ENCODE assay signal across 1 cellular context in the genomic region with DNA sequence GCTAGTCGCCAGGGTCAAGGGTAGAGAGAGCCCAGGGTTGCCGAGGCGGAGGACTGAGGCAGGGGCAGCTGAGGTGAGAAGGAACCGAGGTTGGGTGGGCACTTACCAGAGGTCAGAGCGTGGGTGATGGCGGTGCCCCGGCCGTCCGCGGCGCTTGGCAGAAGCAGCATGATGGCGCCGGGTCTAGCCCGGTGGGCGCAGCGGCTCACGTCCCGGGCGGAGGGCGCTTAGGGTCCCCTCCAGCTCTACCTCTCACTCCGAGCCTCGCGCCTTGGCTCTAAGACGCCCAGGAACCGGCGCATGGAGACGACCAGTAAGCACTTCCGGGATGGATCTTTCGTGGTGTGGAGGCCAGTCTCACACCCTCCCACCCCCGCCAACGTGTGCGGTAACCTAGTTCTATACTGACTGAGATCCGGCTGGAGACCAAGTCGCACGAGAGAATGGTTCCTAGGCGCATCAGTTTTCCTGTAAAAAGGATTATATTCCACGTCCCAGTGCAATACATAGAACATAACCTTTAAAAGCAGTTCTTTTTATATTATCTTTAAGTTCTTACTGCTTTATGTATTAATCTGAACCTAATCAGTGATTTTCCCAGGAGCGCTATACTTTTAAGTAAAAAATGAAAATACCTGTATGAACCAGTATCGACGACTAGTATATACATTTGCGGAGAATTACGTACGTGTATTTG.
TF ChIP-seq lines count a peak whose summit lies in the region.

A gene with protein sequence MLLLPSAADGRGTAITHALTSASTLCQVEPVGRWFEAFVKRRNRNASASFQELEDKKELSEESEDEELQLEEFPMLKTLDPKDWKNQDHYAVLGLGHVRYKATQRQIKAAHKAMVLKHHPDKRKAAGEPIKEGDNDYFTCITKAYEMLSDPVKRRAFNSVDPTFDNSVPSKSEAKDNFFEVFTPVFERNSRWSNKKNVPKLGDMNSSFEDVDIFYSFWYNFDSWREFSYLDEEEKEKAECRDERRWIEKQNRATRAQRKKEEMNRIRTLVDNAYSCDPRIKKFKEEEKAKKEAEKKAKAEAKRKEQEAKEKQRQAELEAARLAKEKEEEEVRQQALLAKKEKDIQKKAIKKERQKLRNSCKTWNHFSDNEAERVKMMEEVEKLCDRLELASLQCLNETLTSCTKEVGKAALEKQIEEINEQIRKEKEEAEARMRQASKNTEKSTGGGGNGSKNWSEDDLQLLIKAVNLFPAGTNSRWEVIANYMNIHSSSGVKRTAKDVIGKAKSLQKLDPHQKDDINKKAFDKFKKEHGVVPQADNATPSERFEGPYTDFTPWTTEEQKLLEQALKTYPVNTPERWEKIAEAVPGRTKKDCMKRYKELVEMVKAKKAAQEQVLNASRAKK (minus strand): TSS at position 315 of the 697 bp plus-strand sequence. CDS start 145 bp downstream, at position 170.

TF ChIP-seq in HEK293, 187 proteins besides CTCF, POLR2A, EP300 and RAD21 (continued from another document and continues in another):
- TF ChIP-seq, protein P1, sequence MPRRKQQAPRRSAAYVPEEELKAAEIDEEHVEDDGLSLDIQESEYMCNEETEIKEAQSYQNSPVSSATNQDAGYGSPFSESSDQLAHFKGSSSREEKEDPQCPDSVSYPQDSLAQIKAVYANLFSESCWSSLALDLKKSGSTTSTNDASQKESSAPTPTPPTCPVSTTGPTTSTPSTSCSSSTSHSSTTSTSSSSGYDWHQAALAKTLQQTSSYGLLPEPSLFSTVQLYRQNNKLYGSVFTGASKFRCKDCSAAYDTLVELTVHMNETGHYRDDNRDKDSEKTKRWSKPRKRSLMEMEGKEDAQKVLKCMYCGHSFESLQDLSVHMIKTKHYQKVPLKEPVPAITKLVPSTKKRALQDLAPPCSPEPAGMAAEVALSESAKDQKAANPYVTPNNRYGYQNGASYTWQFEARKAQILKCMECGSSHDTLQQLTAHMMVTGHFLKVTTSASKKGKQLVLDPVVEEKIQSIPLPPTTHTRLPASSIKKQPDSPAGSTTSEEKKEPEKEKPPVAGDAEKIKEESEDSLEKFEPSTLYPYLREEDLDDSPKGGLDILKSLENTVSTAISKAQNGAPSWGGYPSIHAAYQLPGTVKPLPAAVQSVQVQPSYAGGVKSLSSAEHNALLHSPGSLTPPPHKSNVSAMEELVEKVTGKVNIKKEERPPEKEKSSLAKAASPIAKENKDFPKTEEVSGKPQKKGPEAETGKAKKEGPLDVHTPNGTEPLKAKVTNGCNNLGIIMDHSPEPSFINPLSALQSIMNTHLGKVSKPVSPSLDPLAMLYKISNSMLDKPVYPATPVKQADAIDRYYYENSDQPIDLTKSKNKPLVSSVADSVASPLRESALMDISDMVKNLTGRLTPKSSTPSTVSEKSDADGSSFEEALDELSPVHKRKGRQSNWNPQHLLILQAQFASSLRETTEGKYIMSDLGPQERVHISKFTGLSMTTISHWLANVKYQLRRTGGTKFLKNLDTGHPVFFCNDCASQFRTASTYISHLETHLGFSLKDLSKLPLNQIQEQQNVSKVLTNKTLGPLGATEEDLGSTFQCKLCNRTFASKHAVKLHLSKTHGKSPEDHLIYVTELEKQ (tag by site-specific recombination; IDR thresholded peaks at IDR 0.05; ENCODE audit: borderline replicate concordance), result no peak
- TF ChIP-seq ZNF670 (tag by site-specific recombination; IDR thresholded peaks at IDR 0.05; ENCODE audit: low read depth) (no peak), ZNF274 (IDR thresholded peaks at IDR 0.05; ENCODE audit: low read length) (no peak), ZNF274 (tag by site-specific recombination; IDR thresholded peaks at IDR 0.05; ENCODE audit: borderline replicate concordance) (no peak), ZNF624 (tag by site-specific recombination; IDR thresholded peaks at IDR 0.05) (no peak), ZNF433 (tag by site-specific recombination; IDR thresholded peaks at IDR 0.05; ENCODE audit: low read depth) (no peak), ZNF140 (tag by site-specific recombination; IDR thresholded peaks at IDR 0.05) (no peak), TCF7L2 (IDR thresholded peaks at IDR 0.05; ENCODE audit: borderline replicate concordance, low read depth, low read length) (no peak), ZNF37A (tag by site-specific recombination; IDR thresholded peaks at IDR 0.05) (no peak), ZNF214 (tag by site-specific recombination; IDR thresholded peaks at IDR 0.05; ENCODE audit: borderline replicate concordance) (no peak), ZNF658 (tag by site-specific recombination; IDR thresholded peaks at IDR 0.05) (no peak), ZNF610 (tag by site-specific recombination; IDR thresholded peaks at IDR 0.05; ENCODE audit: borderline replicate concordance) (no peak), ZFP69B (tag by site-specific recombination; IDR thresholded peaks at IDR 0.05) (peak; percentile 63; the same call in 1 of the 2 replicates), ZNF366 (tag by site-specific recombination; conservative IDR thresholded peaks at IDR 0.05) (0 out of 2 replicates have a peak, but pooled peaks have one; percentile 24), ZNF585B (tag by site-specific recombination; IDR thresholded peaks at IDR 0.05) (no peak), YY2 (tag by site-specific recombination; IDR thresholded peaks at IDR 0.05) (peak; percentile 76), ZBTB20 (tag by site-specific recombination; IDR thresholded peaks at IDR 0.05) (peak; percentile 93), ZNF202 (tag by site-specific recombination; IDR thresholded peaks at IDR 0.05; ENCODE audit: borderline replicate concordance) (no peak), REPIN1 (tag by site-specific recombination; IDR thresholded peaks at IDR 0.05; ENCODE audit: low read depth) (0 out of 2 replicates have a peak, but pooled peaks have one; percentile 42), ZNF785 (tag by site-specific recombination; IDR thresholded peaks at IDR 0.05) (no peak), SCRT2 (tag by site-specific recombination; IDR thresholded peaks at IDR 0.05) (peak; percentile 52), ZNF335 (tag by site-specific recombination; conservative IDR thresholded peaks at IDR 0.05) (peak; percentile 76), ZEB2 (tag by site-specific recombination; IDR thresholded peaks at IDR 0.05) (peak; percentile 67), GLIS1 (tag by site-specific recombination; IDR thresholded peaks at IDR 0.05) (peak; percentile 91), KLF1 (tag by site-specific recombination; IDR thresholded peaks at IDR 0.05) (no peak), ZNF777 (tag by site-specific recombination; IDR thresholded peaks at IDR 0.05; ENCODE audit: borderline replicate concordance) (no peak)
- TF ChIP-seq, protein P2, sequence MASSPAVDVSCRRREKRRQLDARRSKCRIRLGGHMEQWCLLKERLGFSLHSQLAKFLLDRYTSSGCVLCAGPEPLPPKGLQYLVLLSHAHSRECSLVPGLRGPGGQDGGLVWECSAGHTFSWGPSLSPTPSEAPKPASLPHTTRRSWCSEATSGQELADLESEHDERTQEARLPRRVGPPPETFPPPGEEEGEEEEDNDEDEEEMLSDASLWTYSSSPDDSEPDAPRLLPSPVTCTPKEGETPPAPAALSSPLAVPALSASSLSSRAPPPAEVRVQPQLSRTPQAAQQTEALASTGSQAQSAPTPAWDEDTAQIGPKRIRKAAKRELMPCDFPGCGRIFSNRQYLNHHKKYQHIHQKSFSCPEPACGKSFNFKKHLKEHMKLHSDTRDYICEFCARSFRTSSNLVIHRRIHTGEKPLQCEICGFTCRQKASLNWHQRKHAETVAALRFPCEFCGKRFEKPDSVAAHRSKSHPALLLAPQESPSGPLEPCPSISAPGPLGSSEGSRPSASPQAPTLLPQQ (tag by site-specific recombination; IDR thresholded peaks at IDR 0.05), result peak; percentile 83
- TF ChIP-seq, protein P3, sequence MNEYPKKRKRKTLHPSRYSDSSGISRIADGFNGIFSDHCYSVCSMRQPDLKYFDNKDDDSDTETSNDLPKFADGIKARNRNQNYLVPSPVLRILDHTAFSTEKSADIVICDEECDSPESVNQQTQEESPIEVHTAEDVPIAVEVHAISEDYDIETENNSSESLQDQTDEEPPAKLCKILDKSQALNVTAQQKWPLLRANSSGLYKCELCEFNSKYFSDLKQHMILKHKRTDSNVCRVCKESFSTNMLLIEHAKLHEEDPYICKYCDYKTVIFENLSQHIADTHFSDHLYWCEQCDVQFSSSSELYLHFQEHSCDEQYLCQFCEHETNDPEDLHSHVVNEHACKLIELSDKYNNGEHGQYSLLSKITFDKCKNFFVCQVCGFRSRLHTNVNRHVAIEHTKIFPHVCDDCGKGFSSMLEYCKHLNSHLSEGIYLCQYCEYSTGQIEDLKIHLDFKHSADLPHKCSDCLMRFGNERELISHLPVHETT (tag by site-specific recombination; IDR thresholded peaks at IDR 0.05), result peak; percentile 69
- TF ChIP-seq, protein P4, sequence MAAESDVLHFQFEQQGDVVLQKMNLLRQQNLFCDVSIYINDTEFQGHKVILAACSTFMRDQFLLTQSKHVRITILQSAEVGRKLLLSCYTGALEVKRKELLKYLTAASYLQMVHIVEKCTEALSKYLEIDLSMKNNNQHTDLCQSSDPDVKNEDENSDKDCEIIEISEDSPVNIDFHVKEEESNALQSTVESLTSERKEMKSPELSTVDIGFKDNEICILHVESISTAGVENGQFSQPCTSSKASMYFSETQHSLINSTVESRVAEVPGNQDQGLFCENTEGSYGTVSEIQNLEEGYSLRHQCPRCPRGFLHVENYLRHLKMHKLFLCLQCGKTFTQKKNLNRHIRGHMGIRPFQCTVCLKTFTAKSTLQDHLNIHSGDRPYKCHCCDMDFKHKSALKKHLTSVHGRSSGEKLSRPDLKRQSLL (tag by site-specific recombination; IDR thresholded peaks at IDR 0.05), result peak; percentile 95
- TF ChIP-seq, protein P5, sequence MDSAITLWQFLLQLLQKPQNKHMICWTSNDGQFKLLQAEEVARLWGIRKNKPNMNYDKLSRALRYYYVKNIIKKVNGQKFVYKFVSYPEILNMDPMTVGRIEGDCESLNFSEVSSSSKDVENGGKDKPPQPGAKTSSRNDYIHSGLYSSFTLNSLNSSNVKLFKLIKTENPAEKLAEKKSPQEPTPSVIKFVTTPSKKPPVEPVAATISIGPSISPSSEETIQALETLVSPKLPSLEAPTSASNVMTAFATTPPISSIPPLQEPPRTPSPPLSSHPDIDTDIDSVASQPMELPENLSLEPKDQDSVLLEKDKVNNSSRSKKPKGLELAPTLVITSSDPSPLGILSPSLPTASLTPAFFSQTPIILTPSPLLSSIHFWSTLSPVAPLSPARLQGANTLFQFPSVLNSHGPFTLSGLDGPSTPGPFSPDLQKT (IDR thresholded peaks at IDR 0.05; ENCODE audit: borderline replicate concordance, low read depth, low read length), result no peak; the same call in 1 of the 2 replicates
- TF ChIP-seq, protein P6, sequence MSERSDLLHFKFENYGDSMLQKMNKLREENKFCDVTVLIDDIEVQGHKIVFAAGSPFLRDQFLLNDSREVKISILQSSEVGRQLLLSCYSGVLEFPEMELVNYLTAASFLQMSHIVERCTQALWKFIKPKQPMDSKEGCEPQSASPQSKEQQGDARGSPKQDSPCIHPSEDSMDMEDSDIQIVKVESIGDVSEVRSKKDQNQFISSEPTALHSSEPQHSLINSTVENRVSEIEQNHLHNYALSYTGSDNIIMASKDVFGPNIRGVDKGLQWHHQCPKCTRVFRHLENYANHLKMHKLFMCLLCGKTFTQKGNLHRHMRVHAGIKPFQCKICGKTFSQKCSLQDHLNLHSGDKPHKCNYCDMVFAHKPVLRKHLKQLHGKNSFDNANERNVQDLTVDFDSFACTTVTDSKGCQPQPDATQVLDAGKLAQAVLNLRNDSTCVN (tag by site-specific recombination; optimal IDR thresholded peaks at IDR 0.05), result peak; percentile 35
- TF ChIP-seq, protein P7, sequence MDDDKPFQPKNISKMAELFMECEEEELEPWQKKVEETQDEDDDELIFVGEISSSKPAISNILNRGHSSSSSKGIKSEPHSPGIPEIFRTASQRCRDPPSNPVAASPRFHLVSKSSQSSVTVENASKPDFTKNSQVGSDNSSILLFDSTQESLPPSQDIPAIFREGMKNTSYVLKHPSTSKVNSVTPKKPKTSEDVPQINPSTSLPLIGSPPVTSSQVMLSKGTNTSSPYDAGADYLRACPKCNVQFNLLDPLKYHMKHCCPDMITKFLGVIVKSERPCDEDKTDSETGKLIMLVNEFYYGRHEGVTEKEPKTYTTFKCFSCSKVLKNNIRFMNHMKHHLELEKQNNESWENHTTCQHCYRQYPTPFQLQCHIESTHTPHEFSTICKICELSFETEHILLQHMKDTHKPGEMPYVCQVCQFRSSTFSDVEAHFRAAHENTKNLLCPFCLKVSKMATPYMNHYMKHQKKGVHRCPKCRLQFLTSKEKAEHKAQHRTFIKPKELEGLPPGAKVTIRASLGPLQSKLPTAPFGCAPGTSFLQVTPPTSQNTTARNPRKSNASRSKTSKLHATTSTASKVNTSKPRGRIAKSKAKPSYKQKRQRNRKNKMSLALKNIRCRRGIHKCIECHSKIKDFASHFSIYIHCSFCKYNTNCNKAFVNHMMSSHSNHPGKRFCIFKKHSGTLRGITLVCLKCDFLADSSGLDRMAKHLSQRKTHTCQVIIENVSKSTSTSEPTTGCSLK (tag by site-specific recombination; IDR thresholded peaks at IDR 0.05), result no peak
- TF ChIP-seq, protein P8, sequence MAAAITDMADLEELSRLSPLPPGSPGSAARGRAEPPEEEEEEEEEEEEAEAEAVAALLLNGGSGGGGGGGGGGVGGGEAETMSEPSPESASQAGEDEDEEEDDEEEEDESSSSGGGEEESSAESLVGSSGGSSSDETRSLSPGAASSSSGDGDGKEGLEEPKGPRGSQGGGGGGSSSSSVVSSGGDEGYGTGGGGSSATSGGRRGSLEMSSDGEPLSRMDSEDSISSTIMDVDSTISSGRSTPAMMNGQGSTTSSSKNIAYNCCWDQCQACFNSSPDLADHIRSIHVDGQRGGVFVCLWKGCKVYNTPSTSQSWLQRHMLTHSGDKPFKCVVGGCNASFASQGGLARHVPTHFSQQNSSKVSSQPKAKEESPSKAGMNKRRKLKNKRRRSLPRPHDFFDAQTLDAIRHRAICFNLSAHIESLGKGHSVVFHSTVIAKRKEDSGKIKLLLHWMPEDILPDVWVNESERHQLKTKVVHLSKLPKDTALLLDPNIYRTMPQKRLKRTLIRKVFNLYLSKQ (tag by site-specific recombination; IDR thresholded peaks at IDR 0.05; ENCODE audit: borderline replicate concordance), result no peak
- TF ChIP-seq, protein P9, sequence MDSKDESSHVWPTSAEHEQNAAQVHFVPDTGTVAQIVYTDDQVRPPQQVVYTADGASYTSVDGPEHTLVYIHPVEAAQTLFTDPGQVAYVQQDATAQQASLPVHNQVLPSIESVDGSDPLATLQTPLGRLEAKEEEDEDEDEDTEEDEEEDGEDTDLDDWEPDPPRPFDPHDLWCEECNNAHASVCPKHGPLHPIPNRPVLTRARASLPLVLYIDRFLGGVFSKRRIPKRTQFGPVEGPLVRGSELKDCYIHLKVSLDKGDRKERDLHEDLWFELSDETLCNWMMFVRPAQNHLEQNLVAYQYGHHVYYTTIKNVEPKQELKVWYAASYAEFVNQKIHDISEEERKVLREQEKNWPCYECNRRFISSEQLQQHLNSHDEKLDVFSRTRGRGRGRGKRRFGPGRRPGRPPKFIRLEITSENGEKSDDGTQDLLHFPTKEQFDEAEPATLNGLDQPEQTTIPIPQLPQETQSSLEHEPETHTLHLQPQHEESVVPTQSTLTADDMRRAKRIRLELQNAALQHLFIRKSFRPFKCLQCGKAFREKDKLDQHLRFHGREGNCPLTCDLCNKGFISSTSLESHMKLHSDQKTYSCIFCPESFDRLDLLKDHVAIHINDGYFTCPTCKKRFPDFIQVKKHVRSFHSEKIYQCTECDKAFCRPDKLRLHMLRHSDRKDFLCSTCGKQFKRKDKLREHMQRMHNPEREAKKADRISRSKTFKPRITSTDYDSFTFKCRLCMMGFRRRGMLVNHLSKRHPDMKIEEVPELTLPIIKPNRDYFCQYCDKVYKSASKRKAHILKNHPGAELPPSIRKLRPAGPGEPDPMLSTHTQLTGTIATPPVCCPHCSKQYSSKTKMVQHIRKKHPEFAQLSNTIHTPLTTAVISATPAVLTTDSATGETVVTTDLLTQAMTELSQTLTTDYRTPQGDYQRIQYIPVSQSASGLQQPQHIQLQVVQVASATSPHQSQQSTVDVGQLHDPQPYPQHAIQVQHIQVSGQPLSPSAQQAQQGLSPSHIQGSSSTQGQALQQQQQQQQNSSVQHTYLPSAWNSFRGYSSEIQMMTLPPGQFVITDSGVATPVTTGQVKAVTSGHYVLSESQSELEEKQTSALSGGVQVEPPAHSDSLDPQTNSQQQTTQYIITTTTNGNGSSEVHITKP (tag by site-specific recombination; IDR thresholded peaks at IDR 0.05), result peak; percentile 89
